9 cellular contexts compared by ENCODE assay signal in genomic region chr5:88142801-88143692, GRCh38.
DNase-seq lines count a peak whose midpoint lies in the region; ATAC-seq, FAIRE-seq and TF ChIP-seq lines count a peak whose summit lies in the region.
"Had no signal": no experiment of that assay in that cellular context is flagged by ENCODE, and none has a peak within 500 bp of the region (broad histone marks: within the 10 kb centered on the region; RNA-seq: fewer than 3 reads in every experiment).

No MANE protein-coding gene starts in this region.

- H3K9me2 ChIP-seq in GM23248 (ENCODE audit: insufficient read depth): no peaks in the 10 kb centered on the region

- H3K27ac Mint-ChIP-seq in astrocyte (ENCODE audit: unreplicated experiment): no peak overlapping the region

- H3K4me3 ChIP-seq in GM23248 (peak overlapping the region; percentile 62), astrocyte (ENCODE audit: insufficient read depth, low read depth, low read length) (peak overlapping the region; percentile 70), iPS-20b (ENCODE audit: low read length) (peak overlapping the region; percentile 60; the same call in 1 of the 2 replicates), smooth muscle cell (peak overlapping the region; percentile 50)

- H3K4me3 Mint-ChIP-seq in astrocyte (ENCODE audit: unreplicated experiment): no peak overlapping the region

- H4K20me1 ChIP-seq in GM23248 (ENCODE audit: insufficient read depth): no peaks in the 10 kb centered on the region
- H4K20me1 ChIP-seq in astrocyte (ENCODE audit: insufficient read depth, low read length): no peaks in the 10 kb centered on the region
- no peaks in the 10 kb centered on the region for H4K20me1 ChIP-seq in smooth muscle cell (ENCODE audit: low read depth)

- in situ Hi-C loops in GM23248 (cut with MboI): loop anchor here (25.0 kb wide), 1 partner anchor 544 kb away; no protein-coding TSS in a partner anchor

- no peak for TF ChIP-seq CTCF in astrocyte (IDR thresholded peaks at IDR 0.05; ENCODE audit: insufficient read depth, low read depth, low read length)
- no peak for TF ChIP-seq CTCF in smooth muscle cell (IDR thresholded peaks at IDR 0.05; ENCODE audit: borderline replicate concordance, insufficient read depth, poor library complexity, severe bottlenecking)

- H3K27me3 Mint-ChIP-seq in astrocyte (ENCODE audit: low read depth, unreplicated experiment): peaks cover 11% of the 10 kb centered on the region

- no peaks in the 10 kb centered on the region for H3K4me1 Mint-ChIP-seq in astrocyte (ENCODE audit: low read depth, unreplicated experiment)

- H3F3A ChIP-seq in GM23248 (ENCODE audit: insufficient read depth) (no peaks in the 10 kb centered on the region; the same call in 1 of the 2 replicates), smooth muscle cell (ENCODE audit: low read depth) (no peaks in the 10 kb centered on the region)

- no peaks in the 10 kb centered on the region for H3K36me3 Mint-ChIP-seq in astrocyte (ENCODE audit: low read depth, unreplicated experiment)

- FAIRE-seq in astrocyte (lab: Jason Lieb, UNC): no peak
- FAIRE-seq: islet of Langerhans had no signal

- peaks cover 8% of the 10 kb centered on the region; the same call in 1 of the 2 replicates for H3K4me1 ChIP-seq in GM23248 (ENCODE audit: insufficient read depth)
- H3K4me1 ChIP-seq in astrocyte (ENCODE audit: insufficient read depth, low read length): peaks cover 29% of the 10 kb centered on the region
- peaks cover 24% of the 10 kb centered on the region for H3K4me1 ChIP-seq in iPS-20b (ENCODE audit: insufficient read depth, low read length)
- H3K4me1 ChIP-seq in smooth muscle cell (ENCODE audit: low read depth): peaks cover 14% of the 10 kb centered on the region

- H3K79me2 ChIP-seq in GM23248 (ENCODE audit: insufficient read depth) (no peaks in the 10 kb centered on the region), astrocyte (ENCODE audit: insufficient read depth, low read length) (no peaks in the 10 kb centered on the region), smooth muscle cell (ENCODE audit: low read depth) (no peaks in the 10 kb centered on the region)

- H3K9ac ChIP-seq in GM23248: no peak overlapping the region
- H3K9ac ChIP-seq in astrocyte (ENCODE audit: low read length): peak overlapping the region; percentile 77
- H3K9ac ChIP-seq in iPS-20b (ENCODE audit: low read depth, low read length): no peak overlapping the region
- H3K9ac ChIP-seq in smooth muscle cell (ENCODE audit: low read depth): no peak overlapping the region

- H2AFZ ChIP-seq in GM23248 (peak overlapping the region; percentile 64), astrocyte (ENCODE audit: low read depth, low read length) (peak overlapping the region; percentile 53), smooth muscle cell (ENCODE audit: low read depth) (no peak overlapping the region)

- H3K4me2 ChIP-seq in GM23248 (ENCODE audit: unreplicated experiment) (peak overlapping the region; percentile 73), astrocyte (ENCODE audit: low read length) (peak overlapping the region; percentile 93), smooth muscle cell (peak overlapping the region; percentile 93)

- ATAC-seq in GM19397 (IDR thresholded peaks at IDR 0.05; ENCODE audit: unreplicated experiment) (no peak), HG02840 (IDR thresholded peaks at IDR 0.05; ENCODE audit: low FRiP score, unreplicated experiment) (no peak)

- H3K9me3 Mint-ChIP-seq in astrocyte (ENCODE audit: unreplicated experiment): peaks cover 3% of the 10 kb centered on the region

- H3K27ac ChIP-seq in GM23248 (no peak overlapping the region), astrocyte (ENCODE audit: low read depth, low read length) (peak overlapping the region; percentile 17), iPS-20b (ENCODE audit: low read length) (no peak overlapping the region), smooth muscle cell (ENCODE audit: low read depth) (no peak overlapping the region)

- 2% methylated on average over 20 of the region's 20 CpGs for WGBS in GM23248 (ENCODE audit: low coverage in 1 of 2, low lambda C conversion rate in 2 of 2, missing lambda C conversion rate in 2 of 2), 2 experiments
- 8% methylated on average over 20 of the region's 20 CpGs for WGBS in smooth muscle cell (ENCODE audit: low lambda C conversion rate)

- H3K9me3 ChIP-seq in GM23248 (ENCODE audit: low read depth) (no peaks in the 10 kb centered on the region), astrocyte (ENCODE audit: insufficient read depth, low read depth, low read length) (no peaks in the 10 kb centered on the region), iPS-20b (ENCODE audit: insufficient read depth, low read depth, low read length) (no peaks in the 10 kb centered on the region), smooth muscle cell (replicated peaks; ENCODE audit: low read depth) (no peaks in the 10 kb centered on the region)

- H3K27me3 ChIP-seq in GM23248 (replicated peaks; ENCODE audit: insufficient read depth): peaks cover 67% of the 10 kb centered on the region
- peaks cover 6% of the 10 kb centered on the region for H3K27me3 ChIP-seq in astrocyte (ENCODE audit: insufficient read depth, low read length)
- peaks cover 87% of the 10 kb centered on the region for H3K27me3 ChIP-seq in iPS-20b (ENCODE audit: insufficient read depth, low read length)
- peaks cover 75% of the 10 kb centered on the region for H3K27me3 ChIP-seq in smooth muscle cell (ENCODE audit: low read depth)

- DNase-seq in GM23248: peak; percentile 43
- DNase-seq in astrocyte (ENCODE audit: low read depth): peak; percentile 61
- no peak for DNase-seq in smooth muscle cell (lab: John Stamatoyannopoulos, UW; ENCODE audit: unreplicated experiment)
- no peak for DNase-seq in effector CD4-positive, alpha-beta T cell
- no peak for DNase-seq in GM19238 (ENCODE audit: insufficient read length, low spot score)

- no peaks in the 10 kb centered on the region for H3K36me3 ChIP-seq in GM23248 (ENCODE audit: low read depth)
- no peaks in the 10 kb centered on the region for H3K36me3 ChIP-seq in astrocyte (ENCODE audit: insufficient read depth, low read length)
- no peaks in the 10 kb centered on the region for H3K36me3 ChIP-seq in iPS-20b (ENCODE audit: insufficient read depth, low read depth, low read length)
- H3K36me3 ChIP-seq in smooth muscle cell (ENCODE audit: low read depth): no peaks in the 10 kb centered on the region

Comparison
In these comparisons a context has a peak if more than half of its experiments do, and no peak if none do; other contexts are left out.
1. DNase-seq: peak in GM23248 (single experiment) and astrocyte (single experiment); none in smooth muscle cell (single experiment), effector CD4-positive, alpha-beta T cell (single experiment) and GM19238 (single experiment).
2. Peak in every context shown above with its lines, with median percentiles within 50 percentile points of each other: H3K4me2 ChIP-seq and H3K4me3 ChIP-seq.